In genomic region chr10:59304521-59305097, GRCh38 we compare ENCODE assay signal across 27 cellular contexts. TPM values are rescaled to one million over a fixed set of nuclear protein-coding genes. Genes with fewer than 3 reads are reported as not detected.
"Had no signal": no experiment of that assay in that cellular context is flagged by ENCODE, and none has a peak within 500 bp of the region (broad histone marks: within the 10 kb centered on the region; RNA-seq: fewer than 3 reads in every experiment).

No MANE protein-coding gene starts in this region.

- FAIRE-seq: urothelium cell line had no signal

- H3K9me3 ChIP-seq: left ventricle myocardium inferior, ovary, right atrium auricular region, stomach, suprapubic skin, thoracic aorta, tibial artery, upper lobe of right lung had no signal

- ATAC-seq: natural killer cell; sciatic nerve; stimulated activated naive B cell treated with anti-CD40 and anti-IgM and Interleukin-4, amounts not matched to agents 10 μg/mL and 1 μg/mL and 100 μg/mL, for 72 hours; stimulated activated naive CD8-positive, alpha-beta T cell treated with anti-CD3 and anti-CD28 coated beads, Interleukin-15, Interleukin-2, amounts not matched to agents 100 U/mL and 50 U/mL, for 24 hours; upper lobe of right lung had no signal

- H3K27me3 ChIP-seq: ovary, right atrium auricular region, stomach, suprapubic skin, tibial artery, upper lobe of right lung had no signal

- H3K4me1 Mint-ChIP-seq: natural killer cell had no signal

- H3K27ac Mint-ChIP-seq: mesothelial cell of epicardium; naive B cell; natural killer cell; nephron progenitor cell; progenitor cell of endocrine pancreas; stimulated activated naive B cell treated with anti-CD40 and anti-IgM and Interleukin-4, amounts not matched to agents 10 μg/mL and 1 μg/mL and 100 μg/mL, for 72 hours had no signal

- H3K27ac ChIP-seq: left ventricle myocardium inferior, ovary, right atrium auricular region, skin epidermis, stomach, suprapubic skin, thoracic aorta, tibial artery, upper lobe of right lung had no signal

- H3K4me3 ChIP-seq: left ventricle myocardium inferior, lung, ovary, right atrium auricular region, skin epidermis, stomach, suprapubic skin, thoracic aorta, tibial artery, upper lobe of right lung had no signal

- DNase-seq: islet precursor cell; left ventricle myocardium inferior; mesendoderm; naive B cell; natural killer cell; nephron progenitor cell; ovary; stimulated activated CD4-positive, alpha-beta T cell treated with anti-CD3 and anti-CD28 coated beads, Interleukin-12 subunit alpha, Interleukin-12 subunit beta, amount 100 ng/mL, for 4 hours; stimulated activated CD4-positive, alpha-beta T cell treated with anti-CD3 and anti-CD28 coated beads, Interleukin-15, amount 100 ng/mL, for 24 hours; stimulated activated CD4-positive, alpha-beta T cell treated with anti-CD3 and anti-CD28 coated beads, Interleukin-2, amount 100 ng/mL, for 24 hours; stimulated activated CD4-positive, alpha-beta T cell treated with anti-CD3 and anti-CD28 coated beads, Interleukin-4, amount 100 ng/mL, for 1 hour; stimulated activated naive B cell treated with anti-CD40 and anti-IgM and Interleukin-4, amounts not matched to agents 10 μg/mL and 1 μg/mL and 100 μg/mL, for 72 hours; stimulated activated naive CD8-positive, alpha-beta T cell treated with anti-CD3 and anti-CD28 coated beads, Interleukin-15, Interleukin-2, amounts not matched to agents 100 U/mL and 50 U/mL, for 24 hours; stomach; tibial artery; trophoblast cell; upper lobe of right lung had no signal

- H3K36me3 ChIP-seq: left ventricle myocardium inferior, ovary, right atrium auricular region, suprapubic skin, thoracic aorta, tibial artery, upper lobe of right lung had no signal

- H3K36me3 Mint-ChIP-seq: mesothelial cell of epicardium; naive B cell; natural killer cell; stimulated activated naive B cell treated with anti-CD40 and anti-IgM and Interleukin-4, amounts not matched to agents 10 μg/mL and 1 μg/mL and 100 μg/mL, for 72 hours had no signal

- H3K4me1 ChIP-seq: stomach, upper lobe of right lung had no signal

- H3K4me3 Mint-ChIP-seq: mesothelial cell of epicardium; natural killer cell; nephron progenitor cell; stimulated activated naive B cell treated with anti-CD40 and anti-IgM and Interleukin-4, amounts not matched to agents 10 μg/mL and 1 μg/mL and 100 μg/mL, for 72 hours had no signal

- H3K9me3 Mint-ChIP-seq: mesothelial cell of epicardium, nephron progenitor cell had no signal

- H3K27me3 Mint-ChIP-seq: naive B cell; progenitor cell of endocrine pancreas; stimulated activated naive B cell treated with anti-CD40 and anti-IgM and Interleukin-4, amounts not matched to agents 10 μg/mL and 1 μg/mL and 100 μg/mL, for 72 hours had no signal

RNA-seq across cellular contexts. Expression of gene FAM13C, which starts 57.7 kb away (rescaled TPM):
- total RNA-seq: mononuclear cell, natural killer cell had no signal
